In the genomic region with DNA sequence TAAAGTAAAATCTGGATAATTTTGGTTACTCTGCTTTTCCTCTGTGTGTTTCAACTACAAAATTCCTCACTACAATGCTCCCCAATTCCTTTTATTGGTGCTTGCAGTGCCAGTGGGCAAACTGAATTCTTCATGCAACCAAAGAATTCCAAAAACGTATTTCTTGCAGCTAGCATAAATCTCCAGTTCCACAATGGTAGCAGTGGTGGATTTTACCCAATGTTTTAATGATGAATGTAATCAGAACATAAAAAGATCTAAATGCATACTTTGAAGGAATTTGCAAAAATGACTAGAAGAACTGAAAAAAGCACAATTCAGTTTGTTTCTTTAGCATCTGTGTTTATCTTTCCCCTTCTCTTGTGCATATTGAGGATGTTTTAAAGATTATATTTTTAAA, we compare ENCODE assay signal across 1 cellular context.
TF ChIP-seq lines count a peak whose summit lies in the region.

No MANE protein-coding gene starts in this region.

TF ChIP-seq in IMR-90, 13 proteins besides CTCF, POLR2A, EP300 and RAD21 (continued from another document):
- TF ChIP-seq, protein P1, sequence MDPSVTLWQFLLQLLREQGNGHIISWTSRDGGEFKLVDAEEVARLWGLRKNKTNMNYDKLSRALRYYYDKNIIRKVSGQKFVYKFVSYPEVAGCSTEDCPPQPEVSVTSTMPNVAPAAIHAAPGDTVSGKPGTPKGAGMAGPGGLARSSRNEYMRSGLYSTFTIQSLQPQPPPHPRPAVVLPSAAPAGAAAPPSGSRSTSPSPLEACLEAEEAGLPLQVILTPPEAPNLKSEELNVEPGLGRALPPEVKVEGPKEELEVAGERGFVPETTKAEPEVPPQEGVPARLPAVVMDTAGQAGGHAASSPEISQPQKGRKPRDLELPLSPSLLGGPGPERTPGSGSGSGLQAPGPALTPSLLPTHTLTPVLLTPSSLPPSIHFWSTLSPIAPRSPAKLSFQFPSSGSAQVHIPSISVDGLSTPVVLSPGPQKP (IDR thresholded peaks at IDR 0.05; ENCODE audit: borderline replicate concordance, low read depth, low read length): no peak
- TF ChIP-seq NFE2L2 (IDR thresholded peaks at IDR 0.05; ENCODE audit: low read depth, low read length): no peak
- no peak for TF ChIP-seq BHLHE40 (IDR thresholded peaks at IDR 0.05; ENCODE audit: low read depth, low read length)
- TF ChIP-seq MAZ (IDR thresholded peaks at IDR 0.05; ENCODE audit: borderline replicate concordance, low read depth, low read length): no peak
- TF ChIP-seq, protein P2, sequence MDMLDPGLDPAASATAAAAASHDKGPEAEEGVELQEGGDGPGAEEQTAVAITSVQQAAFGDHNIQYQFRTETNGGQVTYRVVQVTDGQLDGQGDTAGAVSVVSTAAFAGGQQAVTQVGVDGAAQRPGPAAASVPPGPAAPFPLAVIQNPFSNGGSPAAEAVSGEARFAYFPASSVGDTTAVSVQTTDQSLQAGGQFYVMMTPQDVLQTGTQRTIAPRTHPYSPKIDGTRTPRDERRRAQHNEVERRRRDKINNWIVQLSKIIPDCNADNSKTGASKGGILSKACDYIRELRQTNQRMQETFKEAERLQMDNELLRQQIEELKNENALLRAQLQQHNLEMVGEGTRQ (IDR thresholded peaks at IDR 0.05; ENCODE audit: low read depth, low read length): no peak
- no peak for TF ChIP-seq RFX5 (IDR thresholded peaks at IDR 0.05; ENCODE audit: low read depth, low read length)
- no peak for TF ChIP-seq MAFK (IDR thresholded peaks at IDR 0.05; ENCODE audit: low read depth, low read length)
- TF ChIP-seq FOS (IDR thresholded peaks at IDR 0.05; ENCODE audit: low read depth, low read length): no peak
- TF ChIP-seq SMC3 (IDR thresholded peaks at IDR 0.05; ENCODE audit: low read depth, low read length): no peak
- no peak for TF ChIP-seq RCOR1 (IDR thresholded peaks at IDR 0.05; ENCODE audit: insufficient replicate concordance, low read length)
